Comparison of ENCODE assay signal across 13 cellular contexts in the genomic region with DNA sequence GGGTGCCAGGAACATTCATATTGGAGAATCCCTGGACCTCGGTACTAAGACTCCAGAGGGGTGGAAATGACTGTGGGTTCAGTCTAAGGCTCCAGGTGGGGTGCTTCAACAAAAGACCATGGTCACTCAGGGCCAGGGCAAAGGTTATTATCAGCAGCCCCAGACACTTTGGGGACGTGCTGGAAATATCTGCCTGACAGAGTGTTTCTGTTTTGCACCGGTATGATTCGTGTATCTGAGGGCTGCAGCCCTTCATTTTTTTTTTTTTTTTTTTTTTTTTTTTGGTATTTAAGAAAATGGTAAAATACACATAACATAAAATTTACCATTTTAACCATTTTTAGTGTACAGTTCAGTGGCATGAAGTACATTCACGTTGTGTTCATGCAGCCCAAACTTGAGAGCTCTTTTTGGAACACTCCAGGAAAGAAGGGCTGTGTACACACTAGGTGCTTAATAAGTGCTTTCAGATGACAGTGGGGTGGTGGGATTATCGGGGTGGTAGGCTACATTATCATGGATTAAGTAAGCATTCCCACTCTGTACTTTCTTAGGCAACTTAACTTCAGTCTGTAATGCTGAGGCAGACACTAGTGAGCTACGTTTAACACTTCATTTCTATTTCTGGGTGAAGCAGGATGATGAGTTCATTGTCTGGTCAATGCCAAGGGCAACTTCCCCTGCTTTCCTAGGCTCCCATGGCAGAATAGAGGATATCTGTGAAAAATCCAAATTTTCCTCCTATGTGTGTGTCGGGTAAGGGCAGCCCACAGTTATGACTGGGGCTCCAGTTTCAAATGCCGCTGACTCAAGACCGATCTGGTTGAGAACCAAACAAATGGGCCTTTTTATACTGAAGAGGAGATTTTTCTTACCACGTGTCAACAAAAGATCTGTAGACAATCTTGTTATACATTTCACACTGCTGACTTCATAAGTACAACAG.
DNase-seq lines count a peak whose midpoint lies in the region; ATAC-seq and TF ChIP-seq lines count a peak whose summit lies in the region.
"Had no signal": no experiment of that assay in that cellular context is flagged by ENCODE, and none has a peak within 500 bp of the region (broad histone marks: within the 10 kb centered on the region; RNA-seq: fewer than 3 reads in every experiment).

No MANE protein-coding gene starts in this region.

- H3K4me1 ChIP-seq in CD4-positive, alpha-beta memory T cell (ENCODE audit: insufficient read depth, low read length): peaks cover 73% of the 10 kb centered on the region
- H3K4me1 ChIP-seq in adipocyte (ENCODE audit: control insufficient read depth, insufficient read depth, low read length) (peaks cover 26% of the 10 kb centered on the region), mesodermal cell (ENCODE audit: control insufficient read depth, insufficient read depth, low read length, poor library complexity, severe bottlenecking) (peaks cover 17% of the 10 kb centered on the region), sigmoid colon (no peaks in the 10 kb centered on the region)
- H3K4me1 ChIP-seq: testis had no signal

- peaks cover 0 to 2% (median 0%) of the 10 kb centered on the region in 8 donors for H3K9me3 Mint-ChIP-seq in CD4-positive, alpha-beta memory T cell
- H3K9me3 Mint-ChIP-seq in HFFc6: no peaks in the 10 kb centered on the region

- TF ChIP-seq EP300 in sigmoid colon (IDR thresholded peaks at IDR 0.05): no peak

- no peak overlapping the region for H3K4me3 ChIP-seq in CD4-positive, alpha-beta memory T cell (ENCODE audit: low read length in 2 of 2)
- no peak overlapping the region for H3K4me3 ChIP-seq in adipocyte (ENCODE audit: low read length)
- H3K4me3 ChIP-seq in mesodermal cell (ENCODE audit: extremely low read depth, insufficient read depth, low read length, poor library complexity, severe bottlenecking): no peak overlapping the region
- no peak overlapping the region for H3K4me3 ChIP-seq in sigmoid colon
- H3K4me3 ChIP-seq: right atrium auricular region, testis had no signal

- H3K27ac ChIP-seq in CD4-positive, alpha-beta memory T cell (ENCODE audit: low read depth, low read length): no peak overlapping the region
- H3K27ac ChIP-seq in mesodermal cell (ENCODE audit: low read depth, low read length, severe bottlenecking) (peak overlapping the region; percentile 63), sigmoid colon (no peak overlapping the region)
- H3K27ac ChIP-seq: testis had no signal

- peak overlapping the region; percentile 24 to 83 (median 69) for H3K27ac Mint-ChIP-seq in CD4-positive, alpha-beta memory T cell
- H3K27ac Mint-ChIP-seq in HFFc6: peak overlapping the region; percentile 70

- no peak for ATAC-seq in HG03280 (IDR thresholded peaks at IDR 0.05; ENCODE audit: unreplicated experiment)

- 81 to 91% methylated on average over 4 to 7 of the region's 11 CpGs for WGBS in mesodermal cell (ENCODE audit: insufficient coverage in 2 of 2), 2 experiments
- 65 to 80% methylated on average over 11 of the region's 11 CpGs for WGBS in sigmoid colon, 2 donors

- TF ChIP-seq POLR2A in sigmoid colon (IDR thresholded peaks at IDR 0.05): no peak

- peaks cover 56 to 87% (median 71%) of the 10 kb centered on the region in 4 donors for H3K4me1 Mint-ChIP-seq in CD4-positive, alpha-beta memory T cell
- H3K4me1 Mint-ChIP-seq in HFFc6 (ENCODE audit: low read depth): peaks cover 37% of the 10 kb centered on the region

- no peak for DNase-seq in CD4-positive, alpha-beta memory T cell
- peak; percentile 43 for DNase-seq in HFFc6
- DNase-seq in adipocyte (ENCODE audit: low read depth): peak; percentile 45
- DNase-seq in sigmoid colon: no peak
- no peak for DNase-seq in NOMO-1 treated with DMSO at 0.1 percent for 48 hours (lab: John Stamatoyannopoulos, UW; ENCODE audit: unreplicated experiment)
- DNase-seq in GM10266 (ENCODE audit: extremely low spot score): no peak
- DNase-seq: amygdala, NCI-H526 treated with DMSO at 0.1 percent for 48 hours, SHP77 treated with DMSO at 0.1 percent for 48 hours, testis had no signal

- H3K36me3 Mint-ChIP-seq in CD4-positive, alpha-beta memory T cell: peaks cover 11 to 13% of the 10 kb centered on the region in 2 donors
- H3K36me3 Mint-ChIP-seq in HFFc6 (ENCODE audit: low read depth): no peaks in the 10 kb centered on the region

- POLR2A ChIA-PET in CD4-positive, alpha-beta memory T cell (lab: Charles Lee; ENCODE audit: partially characterized antibody): interaction anchor here (0.6 to 1.0 kb wide), 3 partner anchors 110 to 382 kb away, joined by 3 read pairs; no protein-coding TSS in a partner anchor

- CTCF ChIA-PET in CD4-positive, alpha-beta memory T cell (lab: Charles Lee; ENCODE audit: partially characterized antibody): interaction anchor here (0.7 to 1.2 kb wide), 3 partner anchors 32 to 718 kb away, joined by 3 read pairs; no protein-coding TSS in a partner anchor

- H3K27me3 Mint-ChIP-seq in CD4-positive, alpha-beta memory T cell: no peaks in the 10 kb centered on the region
- peaks cover 4% of the 10 kb centered on the region for H3K27me3 Mint-ChIP-seq in HFFc6 (ENCODE audit: insufficient read depth)

- no peak for TF ChIP-seq CTCF in HFFc6 (IDR thresholded peaks at IDR 0.05)
- no peak for TF ChIP-seq CTCF in sigmoid colon (IDR thresholded peaks at IDR 0.05)
- TF ChIP-seq CTCF in GM10266 (IDR thresholded peaks at IDR 0.05; ENCODE audit: control insufficient read depth, insufficient read depth, low read depth, missing control alignments): no peak

- H3K27me3 ChIP-seq in CD4-positive, alpha-beta memory T cell (ENCODE audit: insufficient read depth, low read length): no peaks in the 10 kb centered on the region
- no peaks in the 10 kb centered on the region for H3K27me3 ChIP-seq in adipocyte (replicated peaks; ENCODE audit: control insufficient read depth, insufficient read depth, low read length)
- H3K27me3 ChIP-seq in sigmoid colon: no peaks in the 10 kb centered on the region
- H3K27me3 ChIP-seq: right atrium auricular region, testis had no signal

- peak overlapping the region in 5 of 8 donors; percentile 15 to 85 (median 58) for H3K4me3 Mint-ChIP-seq in CD4-positive, alpha-beta memory T cell
- peak overlapping the region; percentile 58; the same call in 1 of the 2 replicates for H3K4me3 Mint-ChIP-seq in HFFc6

- no peak overlapping the region for H3K9ac ChIP-seq in adipocyte (ENCODE audit: low read length)

- no peaks in the 10 kb centered on the region for H3K9me3 ChIP-seq in CD4-positive, alpha-beta memory T cell (ENCODE audit: control insufficient read depth in 1 of 2, low read length in 2 of 2)
- H3K9me3 ChIP-seq in adipocyte (ENCODE audit: control insufficient read depth, low read length) (no peaks in the 10 kb centered on the region), mesodermal cell (ENCODE audit: control insufficient read depth, low read length) (no peaks in the 10 kb centered on the region), sigmoid colon (no peaks in the 10 kb centered on the region)
- H3K9me3 ChIP-seq: right atrium auricular region, testis had no signal

- intact Hi-C loops in CD4-positive, alpha-beta memory T cell (cut with micrococcal nuclease): no loop called here
- intact Hi-C loops in sigmoid colon (cut with DNase I): no loop called here

- H3K36me3 ChIP-seq in CD4-positive, alpha-beta memory T cell (ENCODE audit: insufficient read depth, low read length): no peaks in the 10 kb centered on the region
- no peaks in the 10 kb centered on the region for H3K36me3 ChIP-seq in adipocyte (ENCODE audit: control insufficient read depth, insufficient read depth, low read length, severe bottlenecking)
- no peaks in the 10 kb centered on the region for H3K36me3 ChIP-seq in mesodermal cell (ENCODE audit: control insufficient read depth, insufficient read depth, low read length)
- H3K36me3 ChIP-seq in sigmoid colon: no peaks in the 10 kb centered on the region
- H3K36me3 ChIP-seq: right atrium auricular region had no signal

Comparison
In these comparisons a context has a peak if more than half of its experiments do, and no peak if none do; other contexts are left out.
1. DNase-seq: peak in HFFc6 (single experiment) and adipocyte (single experiment); none in CD4-positive, alpha-beta memory T cell (0 of 5), sigmoid colon (single experiment), NOMO-1 treated with DMSO at 0.1 percent for 48 hours (single experiment) and GM10266 (single experiment).